Comparison of ENCODE assay signal across 10 cellular contexts in genomic region chr19:3708207-3708931, GRCh38. TPM values are rescaled to one million over a fixed set of nuclear protein-coding genes. Genes with fewer than 3 reads are reported as not detected.
DNase-seq lines count a peak whose midpoint lies in the region; ATAC-seq and TF ChIP-seq lines count a peak whose summit lies in the region.
"Had no signal": no experiment of that assay in that cellular context is flagged by ENCODE, and none has a peak within 500 bp of the region (broad histone marks: within the 10 kb centered on the region; RNA-seq: fewer than 3 reads in every experiment).

A gene with protein sequence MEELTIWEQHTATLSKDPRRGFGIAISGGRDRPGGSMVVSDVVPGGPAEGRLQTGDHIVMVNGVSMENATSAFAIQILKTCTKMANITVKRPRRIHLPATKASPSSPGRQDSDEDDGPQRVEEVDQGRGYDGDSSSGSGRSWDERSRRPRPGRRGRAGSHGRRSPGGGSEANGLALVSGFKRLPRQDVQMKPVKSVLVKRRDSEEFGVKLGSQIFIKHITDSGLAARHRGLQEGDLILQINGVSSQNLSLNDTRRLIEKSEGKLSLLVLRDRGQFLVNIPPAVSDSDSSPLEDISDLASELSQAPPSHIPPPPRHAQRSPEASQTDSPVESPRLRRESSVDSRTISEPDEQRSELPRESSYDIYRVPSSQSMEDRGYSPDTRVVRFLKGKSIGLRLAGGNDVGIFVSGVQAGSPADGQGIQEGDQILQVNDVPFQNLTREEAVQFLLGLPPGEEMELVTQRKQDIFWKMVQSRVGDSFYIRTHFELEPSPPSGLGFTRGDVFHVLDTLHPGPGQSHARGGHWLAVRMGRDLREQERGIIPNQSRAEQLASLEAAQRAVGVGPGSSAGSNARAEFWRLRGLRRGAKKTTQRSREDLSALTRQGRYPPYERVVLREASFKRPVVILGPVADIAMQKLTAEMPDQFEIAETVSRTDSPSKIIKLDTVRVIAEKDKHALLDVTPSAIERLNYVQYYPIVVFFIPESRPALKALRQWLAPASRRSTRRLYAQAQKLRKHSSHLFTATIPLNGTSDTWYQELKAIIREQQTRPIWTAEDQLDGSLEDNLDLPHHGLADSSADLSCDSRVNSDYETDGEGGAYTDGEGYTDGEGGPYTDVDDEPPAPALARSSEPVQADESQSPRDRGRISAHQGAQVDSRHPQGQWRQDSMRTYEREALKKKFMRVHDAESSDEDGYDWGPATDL (plus strand): TSS chr19:3708384. CDS start chr19:3728433, 20,049 bp downstream.

- H2BK5ac ChIP-seq in neuronal stem cell (ENCODE audit: low read length), result no peak within 1 kb of the TSS

- H3K14ac ChIP-seq in neuronal stem cell (ENCODE audit: low read length), result peak within 1 kb of the TSS; percentile 82

- DNase-seq in D341Med (ENCODE audit: low spot score) (peak; percentile 43), LNCaP clone FGC (ENCODE audit: low read depth) (no peak), mammary epithelial cell (peak; percentile 53), neuronal stem cell (ENCODE audit: low spot score) (no peak), nucleus accumbens (lab: John Stamatoyannopoulos, UW) (no peak)
- DNase-seq in activated CD4-positive, alpha-beta T cell treated with anti-CD3 and anti-CD28 coated beads for 1 hour, result no peak
- DNase-seq: activated CD8-positive, alpha-beta memory T cell treated with anti-CD3 and anti-CD28 coated beads, Interleukin-2, amount 10 ng/mL, durations not matched to agents 7 days and 5 days; spleen had no signal

- intact Hi-C loops in mammary epithelial cell (cut with micrococcal nuclease), result loop anchor here (2.0 to 10.0 kb wide), 2 partner anchors 46 to 384 kb away; no protein-coding TSS in a partner anchor

- peak within 1 kb of the TSS; percentile 55 for H3K4me2 ChIP-seq in mammary epithelial cell (ENCODE audit: insufficient read depth, low read depth, low read length)
- H3K4me2 ChIP-seq in neuronal stem cell (ENCODE audit: insufficient read depth, low read length, poor library complexity, severe bottlenecking), result peak within 1 kb of the TSS; percentile 24

- peak within 1 kb of the TSS; percentile 89 for H3K23ac ChIP-seq in neuronal stem cell (ENCODE audit: low read depth, low read length, poor library complexity)

- H3K4me3 ChIP-seq in LNCaP clone FGC (ENCODE audit: low read depth, low read length) (peak within 1 kb of the TSS; percentile 32), mammary epithelial cell (replicated peaks in 1 of 3; ENCODE audit: insufficient read depth in 1 of 3, low read depth in 2 of 3, low read length in 3 of 3) (peak within 1 kb of the TSS in 1 of 3 experiments; percentile 16), neuronal stem cell (ENCODE audit: low read length in 2 of 2) (no peak within 1 kb of the TSS)
- H3K4me3 ChIP-seq: spleen had no signal

- peak within 1 kb of the TSS; percentile 89 for H3K4ac ChIP-seq in neuronal stem cell (ENCODE audit: low read length)

- peak within 1 kb of the TSS; percentile 94 for H2BK12ac ChIP-seq in neuronal stem cell (ENCODE audit: low read length)

- H3K9ac ChIP-seq in mammary epithelial cell (ENCODE audit: insufficient read depth, low read length), result no peak within 1 kb of the TSS
- peak within 1 kb of the TSS; percentile 4 for H3K9ac ChIP-seq in neuronal stem cell (ENCODE audit: low read depth, low read length, poor library complexity)

- H3K27ac ChIP-seq in mammary epithelial cell (ENCODE audit: insufficient read depth, low read depth, low read length) (no peak within 1 kb of the TSS), neuronal stem cell (replicated peaks; ENCODE audit: low read length) (no peak within 1 kb of the TSS)
- H3K27ac ChIP-seq: spleen had no signal

- no peaks in the 10 kb centered on the region for H3K27me3 ChIP-seq in mammary epithelial cell (ENCODE audit: insufficient read depth, low read length)
- peaks cover 0 to 16% (median 11%) of the 10 kb centered on the region in 3 experiments for H3K27me3 ChIP-seq in neuronal stem cell (ENCODE audit: control insufficient read depth in 3 of 3, insufficient read depth in 3 of 3, low read depth in 1 of 3, low read length in 3 of 3)

- peak within 1 kb of the TSS; percentile 70 for H3K18ac ChIP-seq in neuronal stem cell (ENCODE audit: low read length)

- no peak within 1 kb of the TSS for H4K8ac ChIP-seq in neuronal stem cell (ENCODE audit: low read depth, low read length)

- 7% methylated on average over 15 of the region's 24 CpGs for WGBS in mammary epithelial cell (ENCODE audit: low coverage, missing lambda C conversion rate)
- no CpG with 5 or more reads among the region's 24 CpGs for WGBS in neuronal stem cell (ENCODE audit: extremely low coverage in 2 of 2, insufficient read length in 2 of 2, insufficient replicate concordance in 1 of 2), 2 donors

- ATAC-seq in GM21717 (IDR thresholded peaks at IDR 0.05; ENCODE audit: unreplicated experiment) (no peak), HG03439 (IDR thresholded peaks at IDR 0.05; ENCODE audit: unreplicated experiment) (no peak)
- ATAC-seq: activated CD8-positive, alpha-beta memory T cell treated with anti-CD3 and anti-CD28 coated beads, Interleukin-2, amount 10 ng/mL, durations not matched to agents 7 days and 5 days had no signal

- H4K20me1 ChIP-seq in mammary epithelial cell (ENCODE audit: insufficient read depth, low read length), result no peaks in the 10 kb centered on the region

- H3K36me3 ChIP-seq in mammary epithelial cell (ENCODE audit: insufficient read depth, low read length) (no peaks in the 10 kb centered on the region), neuronal stem cell (replicated peaks in 1 of 2; ENCODE audit: control insufficient read depth in 2 of 2, insufficient read depth in 2 of 2, low read length in 2 of 2) (no peaks in the 10 kb centered on the region)
- H3K36me3 ChIP-seq: spleen had no signal

- H3K79me2 ChIP-seq in mammary epithelial cell (ENCODE audit: insufficient read depth, low read length), result no peaks in the 10 kb centered on the region

- H2BK15ac ChIP-seq in neuronal stem cell (ENCODE audit: low read length), result peak within 1 kb of the TSS; percentile 74

- H2AFZ ChIP-seq in mammary epithelial cell (ENCODE audit: low read depth, low read length) (no peak within 1 kb of the TSS), neuronal stem cell (ENCODE audit: low read length) (no peak within 1 kb of the TSS)

- TF ChIP-seq CTCF in LNCaP clone FGC (IDR thresholded peaks at IDR 0.05; ENCODE audit: control insufficient read depth, extremely low read depth, insufficient read depth) (no peak), mammary epithelial cell (conservative IDR thresholded peaks at IDR 0.05 in 1 of 2, IDR thresholded peaks at IDR 0.05 in 1 of 2; ENCODE audit: extremely low read depth in 1 of 2, insufficient read depth in 1 of 2, low read depth in 1 of 2, low read length in 2 of 2) (no peak)

- peak within 1 kb of the TSS; percentile 82 for H2AK5ac ChIP-seq in neuronal stem cell (ENCODE audit: low read depth, low read length)

- H3K9me3 ChIP-seq in mammary epithelial cell (replicated peaks; ENCODE audit: insufficient read depth, low read length) (no peaks in the 10 kb centered on the region), neuronal stem cell (replicated peaks in 1 of 2; ENCODE audit: control insufficient read depth in 2 of 2, insufficient read depth in 1 of 2, low read depth in 1 of 2, low read length in 2 of 2) (peaks cover 0 to 2% of the 10 kb centered on the region in 2 donors)
- H3K9me3 ChIP-seq: spleen had no signal

- dilution Hi-C loops in mammary epithelial cell (cut with HindIII; ENCODE audit: low sequenced_read_pairs), result no loop called here

- H3K79me1 ChIP-seq in neuronal stem cell (ENCODE audit: low read depth, low read length), result peaks cover 2% of the 10 kb centered on the region

- CTCF ChIA-PET in mammary epithelial cell (lab: Charles Lee; ENCODE audit: low non-redundant PET), result no interaction called here

- H4K91ac ChIP-seq in neuronal stem cell (ENCODE audit: low read depth, low read length, poor library complexity), result peak within 1 kb of the TSS; percentile 53

- H2BK120ac ChIP-seq in neuronal stem cell (ENCODE audit: low read depth, low read length), result peak within 1 kb of the TSS; percentile 9

- peaks cover 13% of the 10 kb centered on the region for H3K4me1 ChIP-seq in mammary epithelial cell (ENCODE audit: insufficient read depth, low read length)
- H3K4me1 ChIP-seq in neuronal stem cell (ENCODE audit: control insufficient read depth in 2 of 2, insufficient read depth in 1 of 2, low read depth in 1 of 2, low read length in 2 of 2), result peaks cover 0 to 12% of the 10 kb centered on the region in 2 donors

- BruUV-seq in mammary epithelial cell (replicated peaks; lab: Mats Ljungman, UMichigan), result no TSS peak

- in situ Hi-C loops in mammary epithelial cell (cut with MboI; ENCODE audit: low sequenced_read_pairs in 2 of 2), result no loop called here

RNA-seq across cellular contexts. Expression of the gene that starts here (rescaled TPM):
- under 1 TPM; 0.50 to 0.54 TPM for total RNA-seq in mammary epithelial cell
- polyA plus RNA-seq in mammary epithelial cell, result 0.48 TPM
- polyA minus RNA-seq in mammary epithelial cell, result 0.41 TPM
- polyA plus RNA-seq in neuronal stem cell (2013, experiment 1 of 2), result 23.4 TPM
- 21.0 TPM for polyA plus RNA-seq in neuronal stem cell (2013, experiment 2 of 2)

Comparison
In these comparisons a context has a peak if more than half of its experiments do, and no peak if none do; other contexts are left out.
1. Peak in DNase-seq and H3K4me2 ChIP-seq in mammary epithelial cell; RNA of the gene not detected or under 1 TPM.